ENCODE assay signal across 19 cellular contexts in genomic region chr4:2289311-2289954, GRCh38. TPM values are rescaled to one million over a fixed set of nuclear protein-coding genes. Genes with fewer than 3 reads are reported as not detected.
DNase-seq lines count a peak whose midpoint lies in the region; ATAC-seq and TF ChIP-seq lines count a peak whose summit lies in the region.
"Had no signal": no experiment of that assay in that cellular context is flagged by ENCODE, and none has a peak within 500 bp of the region (broad histone marks: within the 10 kb centered on the region; RNA-seq: fewer than 3 reads in every experiment).

No MANE protein-coding gene starts in this region.

- ATAC-seq in memory B cell (ENCODE audit: low read depth), result no peak
- no peak for ATAC-seq in HG03571 (IDR thresholded peaks at IDR 0.05; ENCODE audit: unreplicated experiment)
- ATAC-seq: activated T-cell treated with anti-CD3 and anti-CD28 coated beads, Interleukin-2, amount 50 U/mL, for 72 hours; GM12878; heart left ventricle had no signal

- H3K36me3 ChIP-seq in Peyer's patch, result no peaks in the 10 kb centered on the region
- H3K36me3 ChIP-seq: heart left ventricle, neural progenitor cell had no signal

- peaks cover 0 to 14% (median 6%) of the 10 kb centered on the region in 4 donors for H3K4me1 ChIP-seq in Peyer's patch

- no peaks in the 10 kb centered on the region for H3K9me3 Mint-ChIP-seq in activated naive CD4-positive, alpha-beta T cell treated with anti-CD3 and anti-CD28 coated beads, Interleukin-2, amount 50 U/mL, for 24 hours
- no peaks in the 10 kb centered on the region for H3K9me3 Mint-ChIP-seq in memory B cell
- H3K9me3 Mint-ChIP-seq in type B pancreatic cell, result peaks cover 7% of the 10 kb centered on the region
- H3K9me3 Mint-ChIP-seq: neural progenitor cell had no signal

- H3K9me3 ChIP-seq in Peyer's patch, result no peaks in the 10 kb centered on the region

- H3K27ac Mint-ChIP-seq in activated naive CD4-positive, alpha-beta T cell treated with anti-CD3 and anti-CD28 coated beads, Interleukin-2, amount 50 U/mL, for 24 hours, result peak overlapping the region; percentile 68
- H3K27ac Mint-ChIP-seq in memory B cell (peak overlapping the region; percentile 62), type B pancreatic cell (no peak overlapping the region)
- H3K27ac Mint-ChIP-seq: activated T-cell treated with anti-CD3 and anti-CD28 coated beads, Interleukin-2, amount 50 U/mL, for 72 hours; neural progenitor cell had no signal

- H3K36me3 Mint-ChIP-seq in activated naive CD4-positive, alpha-beta T cell treated with anti-CD3 and anti-CD28 coated beads, Interleukin-2, amount 50 U/mL, for 24 hours, result no peaks in the 10 kb centered on the region
- H3K36me3 Mint-ChIP-seq in memory B cell, result no peaks in the 10 kb centered on the region
- H3K36me3 Mint-ChIP-seq in type B pancreatic cell, result no peaks in the 10 kb centered on the region
- H3K36me3 Mint-ChIP-seq: neural progenitor cell had no signal

- H3K4me3 ChIP-seq in Peyer's patch, result no peak overlapping the region
- H3K4me3 ChIP-seq: GM12878, heart left ventricle, neural progenitor cell had no signal

- no peak for TF ChIP-seq POLR2A in Peyer's patch (IDR thresholded peaks at IDR 0.05)

- H3K27me3 ChIP-seq in Peyer's patch, result no peaks in the 10 kb centered on the region
- H3K27me3 ChIP-seq: heart left ventricle, neural progenitor cell had no signal

- H3K27me3 Mint-ChIP-seq in activated naive CD4-positive, alpha-beta T cell treated with anti-CD3 and anti-CD28 coated beads, Interleukin-2, amount 50 U/mL, for 24 hours, result no peaks in the 10 kb centered on the region
- H3K27me3 Mint-ChIP-seq in memory B cell, result no peaks in the 10 kb centered on the region
- H3K27me3 Mint-ChIP-seq in type B pancreatic cell, result peaks cover 3% of the 10 kb centered on the region

- no peak overlapping the region for H3K4me3 Mint-ChIP-seq in activated naive CD4-positive, alpha-beta T cell treated with anti-CD3 and anti-CD28 coated beads, Interleukin-2, amount 50 U/mL, for 24 hours
- H3K4me3 Mint-ChIP-seq in memory B cell (no peak overlapping the region), type B pancreatic cell (no peak overlapping the region)
- H3K4me3 Mint-ChIP-seq: neural progenitor cell had no signal

- peak overlapping the region in 1 of 4 donors; percentile 71 for H3K27ac ChIP-seq in Peyer's patch
- H3K27ac ChIP-seq: heart left ventricle, neural progenitor cell, RWPE1 had no signal

- peaks cover 46% of the 10 kb centered on the region for H3K4me1 Mint-ChIP-seq in activated naive CD4-positive, alpha-beta T cell treated with anti-CD3 and anti-CD28 coated beads, Interleukin-2, amount 50 U/mL, for 24 hours
- H3K4me1 Mint-ChIP-seq in memory B cell (peaks cover 6% of the 10 kb centered on the region), type B pancreatic cell (ENCODE audit: unreplicated experiment) (peaks cover 11% of the 10 kb centered on the region)

- TF ChIP-seq CTCF in Peyer's patch (IDR thresholded peaks at IDR 0.05), result no peak
- no peak for TF ChIP-seq CTCF in type B pancreatic cell (conservative IDR thresholded peaks at IDR 0.05)

- DNase-seq in activated naive CD4-positive, alpha-beta T cell treated with anti-CD3 and anti-CD28 coated beads, Interleukin-2, amount 50 U/mL, for 16 hours, result no peak
- DNase-seq in Peyer's patch (peak in 2 of 3 donors; percentile 19 to 44), memory B cell (ENCODE audit: low spot score in 2 of 2) (no peak), type B pancreatic cell (ENCODE audit: extremely low spot score, unreplicated experiment) (peak; percentile 55), T-helper 1 cell (no peak), CD1c-positive myeloid dendritic cell (ENCODE audit: extremely low spot score) (no peak)
- DNase-seq: activated T-cell treated with anti-CD3 and anti-CD28 coated beads, Interleukin-2, amount 50 U/mL, for 72 hours; caudate nucleus; GDM1; MM.1S; NCI-H1694 treated with DMSO at 0.1 percent for 48 hours; NK-92 treated with Interleukin-12 subunit alpha and Interleukin-12 subunit beta, amount 100 ng/mL, for 24 hours; retina had no signal

RNA-seq across cellular contexts. Expression of gene MXD4, which starts 27.5 kb away (rescaled TPM):
- total RNA-seq in Peyer's patch (10 to 100 TPM; 28.9 to 52.5 (median 44.0) TPM), type B pancreatic cell (ENCODE audit: low replicate concordance) (59.8 and 79.9 TPM in 2 replicates)

RNA-seq across cellular contexts. Expression of gene HAUS3, which starts 47.5 kb away (rescaled TPM):
- total RNA-seq in Peyer's patch, result 10 to 100 TPM in 1 of 4 donors, 1 to 10 TPM in 3; 8.6 to 11.6 (median 9.0) TPM
- 12.3 and 19.7 TPM in 2 replicates for total RNA-seq in type B pancreatic cell (ENCODE audit: low replicate concordance)

RNA-seq across cellular contexts. Expression of gene POLN, which starts 47.5 kb away (rescaled TPM):
- total RNA-seq in Peyer's patch (1 to 10 TPM in 3 of 4 donors, under 1 TPM in 1; 0.70 to 6.6 (median 3.2) TPM), type B pancreatic cell (ENCODE audit: low replicate concordance) (4.1 and 4.3 TPM in 2 replicates)

Comparison
In these comparisons a context has a peak if more than half of its experiments do, and no peak if none do; other contexts are left out.
1. DNase-seq: peak in Peyer's patch (2 of 3) and type B pancreatic cell (single experiment); none in activated naive CD4-positive, alpha-beta T cell treated with anti-CD3 and anti-CD28 coated beads, Interleukin-2, amount 50 U/mL, for 16 hours (single experiment), memory B cell (0 of 2), T-helper 1 cell (0 of 5) and CD1c-positive myeloid dendritic cell (single experiment).